Comparison of ENCODE assay signal across 1 cellular context in the genomic region with DNA sequence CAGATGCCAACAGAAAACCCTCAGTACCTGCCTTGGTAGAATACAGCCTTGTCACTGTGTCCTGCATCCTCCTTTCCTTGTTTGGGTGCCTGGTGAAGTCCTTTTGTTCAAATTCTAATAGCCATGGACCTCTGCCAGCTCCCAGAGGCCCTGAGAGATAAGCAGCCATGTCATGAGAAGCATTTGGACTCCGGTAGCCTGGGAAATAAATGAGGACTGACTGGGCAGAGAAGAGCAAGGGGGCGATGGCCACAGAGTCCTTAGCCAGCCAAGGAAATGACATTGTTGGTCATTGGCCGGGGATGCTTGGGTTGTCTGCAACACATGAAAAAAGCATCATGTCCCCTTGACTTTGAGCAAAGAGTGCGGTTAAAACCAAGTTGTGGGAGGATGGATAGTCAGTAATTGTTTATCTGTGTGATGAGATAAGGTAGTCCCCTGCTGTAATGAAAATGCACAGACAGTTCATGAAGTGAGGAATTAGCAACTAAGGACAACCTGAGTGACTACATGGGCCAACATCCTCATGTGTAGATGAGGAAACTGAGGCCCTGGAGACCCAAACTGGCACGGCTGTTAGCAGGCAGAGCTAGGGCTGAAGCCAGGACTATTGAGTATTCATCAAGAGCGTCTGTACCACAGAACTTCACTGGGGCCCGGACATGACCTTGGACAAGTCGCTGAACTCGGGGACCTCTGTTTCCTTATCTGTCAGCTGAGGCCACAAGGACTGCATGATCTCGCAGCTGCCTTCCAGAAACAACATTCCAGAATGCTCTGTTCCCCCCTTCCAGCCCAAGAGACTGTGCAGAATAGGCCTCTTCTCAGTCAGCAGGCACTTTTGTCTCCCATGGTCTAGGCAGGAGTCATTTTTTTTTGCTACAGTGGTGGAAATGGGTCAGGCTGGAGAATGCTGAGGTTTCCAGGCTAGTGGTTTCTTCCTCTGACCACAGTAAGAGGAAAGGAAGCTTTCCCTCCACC.
TF ChIP-seq lines count a peak whose summit lies in the region.

No MANE protein-coding gene starts in this region.

TF ChIP-seq in K562, 482 proteins besides CTCF, POLR2A, EP300 and RAD21 (continued from another document and continues in another):
- TF ChIP-seq, protein P1, sequence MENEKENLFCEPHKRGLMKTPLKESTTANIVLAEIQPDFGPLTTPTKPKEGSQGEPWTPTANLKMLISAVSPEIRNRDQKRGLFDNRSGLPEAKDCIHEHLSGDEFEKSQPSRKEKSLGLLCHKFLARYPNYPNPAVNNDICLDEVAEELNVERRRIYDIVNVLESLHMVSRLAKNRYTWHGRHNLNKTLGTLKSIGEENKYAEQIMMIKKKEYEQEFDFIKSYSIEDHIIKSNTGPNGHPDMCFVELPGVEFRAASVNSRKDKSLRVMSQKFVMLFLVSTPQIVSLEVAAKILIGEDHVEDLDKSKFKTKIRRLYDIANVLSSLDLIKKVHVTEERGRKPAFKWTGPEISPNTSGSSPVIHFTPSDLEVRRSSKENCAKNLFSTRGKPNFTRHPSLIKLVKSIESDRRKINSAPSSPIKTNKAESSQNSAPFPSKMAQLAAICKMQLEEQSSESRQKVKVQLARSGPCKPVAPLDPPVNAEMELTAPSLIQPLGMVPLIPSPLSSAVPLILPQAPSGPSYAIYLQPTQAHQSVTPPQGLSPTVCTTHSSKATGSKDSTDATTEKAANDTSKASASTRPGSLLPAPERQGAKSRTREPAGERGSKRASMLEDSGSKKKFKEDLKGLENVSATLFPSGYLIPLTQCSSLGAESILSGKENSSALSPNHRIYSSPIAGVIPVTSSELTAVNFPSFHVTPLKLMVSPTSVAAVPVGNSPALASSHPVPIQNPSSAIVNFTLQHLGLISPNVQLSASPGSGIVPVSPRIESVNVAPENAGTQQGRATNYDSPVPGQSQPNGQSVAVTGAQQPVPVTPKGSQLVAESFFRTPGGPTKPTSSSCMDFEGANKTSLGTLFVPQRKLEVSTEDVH (IDR thresholded peaks at IDR 0.05; ENCODE audit: low read depth, partially characterized antibody): no peak
- TF ChIP-seq FOXP1 (CRISPR knock-in tag; IDR thresholded peaks at IDR 0.05) (no peak), MAZ (CRISPR knock-in tag; conservative IDR thresholded peaks at IDR 0.05 in 1 of 2, IDR thresholded peaks at IDR 0.05 in 1 of 2) (peak in 1 of 2 experiments; percentile 7; a peak in 1 of 4 replicates), ETV6 (IDR thresholded peaks at IDR 0.05; ENCODE audit: borderline replicate concordance in 1 of 2, low read depth in 2 of 2, low read length in 1 of 2) (no peak), ETV6 (CRISPR knock-in tag; IDR thresholded peaks at IDR 0.05; ENCODE audit: borderline replicate concordance) (no peak), ZNF830 (CRISPR knock-in tag; IDR thresholded peaks at IDR 0.05) (no peak), CCAR2 (IDR thresholded peaks at IDR 0.05; ENCODE audit: low read depth, low read length) (no peak), FOXK1 (CRISPR knock-in tag; IDR thresholded peaks at IDR 0.05; ENCODE audit: borderline replicate concordance) (no peak), ZNF76 (CRISPR knock-in tag; IDR thresholded peaks at IDR 0.05; ENCODE audit: borderline replicate concordance) (no peak), NRF1 (conservative IDR thresholded peaks at IDR 0.05 in 1 of 2, IDR thresholded peaks at IDR 0.05 in 1 of 2) (no peak), ADNP (tag; IDR thresholded peaks at IDR 0.05) (no peak), SIX5 (IDR thresholded peaks at IDR 0.05; ENCODE audit: borderline replicate concordance in 1 of 2, insufficient read depth in 1 of 2, low read depth in 1 of 2, low read length in 2 of 2) (no peak), ZNF507 (tag; conservative IDR thresholded peaks at IDR 0.05) (no peak), BRD4 (IDR thresholded peaks at IDR 0.05) (no peak), MEIS2 (IDR thresholded peaks at IDR 0.05; ENCODE audit: partially characterized antibody) (peak; percentile 29), DDX20 (tag; IDR thresholded peaks at IDR 0.05; ENCODE audit: low read depth) (no peak), POLR2AphosphoS2 (IDR thresholded peaks at IDR 0.05; ENCODE audit: low read length) (no peak), ZNF77 (CRISPR knock-in tag; IDR thresholded peaks at IDR 0.05) (no peak), ZSCAN29 (IDR thresholded peaks at IDR 0.05) (no peak), ZC3H4 (CRISPR knock-in tag; IDR thresholded peaks at IDR 0.05; ENCODE audit: borderline replicate concordance) (no peak), POLR2G (IDR thresholded peaks at IDR 0.05; ENCODE audit: low read depth, low read length) (no peak), ZNF41 (CRISPR knock-in tag; conservative IDR thresholded peaks at IDR 0.05) (no peak), FOSL1 (tag; conservative IDR thresholded peaks at IDR 0.05) (0 out of 2 replicates have a peak, but pooled peaks have one; percentile 31), GTF2E2 (tag; IDR thresholded peaks at IDR 0.05) (no peak), TCF7 (IDR thresholded peaks at IDR 0.05; ENCODE audit: borderline replicate concordance) (no peak), ARID1B (IDR thresholded peaks at IDR 0.05) (peak; percentile 72), BHLHE40 (IDR thresholded peaks at IDR 0.05; ENCODE audit: low read length) (no peak), TEAD4 (IDR thresholded peaks at IDR 0.05; ENCODE audit: low read length) (peak; percentile 69; the same call in 1 of the 2 replicates), TEAD4 (CRISPR knock-in tag; IDR thresholded peaks at IDR 0.05; ENCODE audit: borderline replicate concordance) (no peak), TAL1 (IDR thresholded peaks at IDR 0.05) (peak; percentile 67), ZNF133 (CRISPR knock-in tag; IDR thresholded peaks at IDR 0.05) (no peak)
- TF ChIP-seq, protein P2, sequence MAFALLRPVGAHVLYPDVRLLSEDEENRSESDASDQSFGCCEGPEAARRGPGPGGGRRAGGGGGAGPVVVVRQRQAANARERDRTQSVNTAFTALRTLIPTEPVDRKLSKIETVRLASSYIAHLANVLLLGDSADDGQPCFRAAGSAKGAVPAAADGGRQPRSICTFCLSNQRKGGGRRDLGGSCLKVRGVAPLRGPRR (CRISPR knock-in tag; IDR thresholded peaks at IDR 0.05): no peak
- TF ChIP-seq, protein P3, sequence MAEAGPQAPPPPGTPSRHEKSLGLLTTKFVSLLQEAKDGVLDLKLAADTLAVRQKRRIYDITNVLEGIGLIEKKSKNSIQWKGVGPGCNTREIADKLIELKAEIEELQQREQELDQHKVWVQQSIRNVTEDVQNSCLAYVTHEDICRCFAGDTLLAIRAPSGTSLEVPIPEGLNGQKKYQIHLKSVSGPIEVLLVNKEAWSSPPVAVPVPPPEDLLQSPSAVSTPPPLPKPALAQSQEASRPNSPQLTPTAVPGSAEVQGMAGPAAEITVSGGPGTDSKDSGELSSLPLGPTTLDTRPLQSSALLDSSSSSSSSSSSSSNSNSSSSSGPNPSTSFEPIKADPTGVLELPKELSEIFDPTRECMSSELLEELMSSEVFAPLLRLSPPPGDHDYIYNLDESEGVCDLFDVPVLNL (CRISPR knock-in tag; IDR thresholded peaks at IDR 0.05; ENCODE audit: low read depth): no peak
- TF ChIP-seq, protein P4, sequence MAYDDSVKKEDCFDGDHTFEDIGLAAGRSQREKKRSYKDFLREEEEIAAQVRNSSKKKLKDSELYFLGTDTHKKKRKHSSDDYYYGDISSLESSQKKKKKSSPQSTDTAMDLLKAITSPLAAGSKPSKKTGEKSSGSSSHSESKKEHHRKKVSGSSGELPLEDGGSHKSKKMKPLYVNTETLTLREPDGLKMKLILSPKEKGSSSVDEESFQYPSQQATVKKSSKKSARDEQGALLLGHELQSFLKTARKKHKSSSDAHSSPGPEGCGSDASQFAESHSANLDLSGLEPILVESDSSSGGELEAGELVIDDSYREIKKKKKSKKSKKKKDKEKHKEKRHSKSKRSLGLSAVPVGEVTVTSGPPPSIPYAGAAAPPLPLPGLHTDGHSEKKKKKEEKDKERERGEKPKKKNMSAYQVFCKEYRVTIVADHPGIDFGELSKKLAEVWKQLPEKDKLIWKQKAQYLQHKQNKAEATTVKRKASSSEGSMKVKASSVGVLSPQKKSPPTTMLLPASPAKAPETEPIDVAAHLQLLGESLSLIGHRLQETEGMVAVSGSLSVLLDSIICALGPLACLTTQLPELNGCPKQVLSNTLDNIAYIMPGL (CRISPR knock-in tag; IDR thresholded peaks at IDR 0.05): no peak
- TF ChIP-seq, protein P5, sequence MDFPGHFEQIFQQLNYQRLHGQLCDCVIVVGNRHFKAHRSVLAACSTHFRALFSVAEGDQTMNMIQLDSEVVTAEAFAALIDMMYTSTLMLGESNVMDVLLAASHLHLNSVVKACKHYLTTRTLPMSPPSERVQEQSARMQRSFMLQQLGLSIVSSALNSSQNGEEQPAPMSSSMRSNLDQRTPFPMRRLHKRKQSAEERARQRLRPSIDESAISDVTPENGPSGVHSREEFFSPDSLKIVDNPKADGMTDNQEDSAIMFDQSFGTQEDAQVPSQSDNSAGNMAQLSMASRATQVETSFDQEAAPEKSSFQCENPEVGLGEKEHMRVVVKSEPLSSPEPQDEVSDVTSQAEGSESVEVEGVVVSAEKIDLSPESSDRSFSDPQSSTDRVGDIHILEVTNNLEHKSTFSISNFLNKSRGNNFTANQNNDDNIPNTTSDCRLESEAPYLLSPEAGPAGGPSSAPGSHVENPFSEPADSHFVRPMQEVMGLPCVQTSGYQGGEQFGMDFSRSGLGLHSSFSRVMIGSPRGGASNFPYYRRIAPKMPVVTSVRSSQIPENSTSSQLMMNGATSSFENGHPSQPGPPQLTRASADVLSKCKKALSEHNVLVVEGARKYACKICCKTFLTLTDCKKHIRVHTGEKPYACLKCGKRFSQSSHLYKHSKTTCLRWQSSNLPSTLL (IDR thresholded peaks at IDR 0.05): no peak
- TF ChIP-seq, protein P6, sequence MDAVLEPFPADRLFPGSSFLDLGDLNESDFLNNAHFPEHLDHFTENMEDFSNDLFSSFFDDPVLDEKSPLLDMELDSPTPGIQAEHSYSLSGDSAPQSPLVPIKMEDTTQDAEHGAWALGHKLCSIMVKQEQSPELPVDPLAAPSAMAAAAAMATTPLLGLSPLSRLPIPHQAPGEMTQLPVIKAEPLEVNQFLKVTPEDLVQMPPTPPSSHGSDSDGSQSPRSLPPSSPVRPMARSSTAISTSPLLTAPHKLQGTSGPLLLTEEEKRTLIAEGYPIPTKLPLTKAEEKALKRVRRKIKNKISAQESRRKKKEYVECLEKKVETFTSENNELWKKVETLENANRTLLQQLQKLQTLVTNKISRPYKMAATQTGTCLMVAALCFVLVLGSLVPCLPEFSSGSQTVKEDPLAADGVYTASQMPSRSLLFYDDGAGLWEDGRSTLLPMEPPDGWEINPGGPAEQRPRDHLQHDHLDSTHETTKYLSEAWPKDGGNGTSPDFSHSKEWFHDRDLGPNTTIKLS (IDR thresholded peaks at IDR 0.05; ENCODE audit: borderline replicate concordance, low read depth): no peak
- TF ChIP-seq, protein P7, sequence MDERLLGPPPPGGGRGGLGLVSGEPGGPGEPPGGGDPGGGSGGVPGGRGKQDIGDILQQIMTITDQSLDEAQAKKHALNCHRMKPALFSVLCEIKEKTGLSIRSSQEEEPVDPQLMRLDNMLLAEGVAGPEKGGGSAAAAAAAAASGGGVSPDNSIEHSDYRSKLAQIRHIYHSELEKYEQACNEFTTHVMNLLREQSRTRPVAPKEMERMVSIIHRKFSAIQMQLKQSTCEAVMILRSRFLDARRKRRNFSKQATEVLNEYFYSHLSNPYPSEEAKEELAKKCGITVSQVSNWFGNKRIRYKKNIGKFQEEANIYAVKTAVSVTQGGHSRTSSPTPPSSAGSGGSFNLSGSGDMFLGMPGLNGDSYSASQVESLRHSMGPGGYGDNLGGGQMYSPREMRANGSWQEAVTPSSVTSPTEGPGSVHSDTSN (CRISPR knock-in tag; IDR thresholded peaks at IDR 0.05; ENCODE audit: low read depth): no peak
- TF ChIP-seq, protein P7 (tag; conservative IDR thresholded peaks at IDR 0.05; ENCODE audit: low read depth): peak; percentile 49; the same call in 1 of the 2 replicates
- TF ChIP-seq, protein P8, sequence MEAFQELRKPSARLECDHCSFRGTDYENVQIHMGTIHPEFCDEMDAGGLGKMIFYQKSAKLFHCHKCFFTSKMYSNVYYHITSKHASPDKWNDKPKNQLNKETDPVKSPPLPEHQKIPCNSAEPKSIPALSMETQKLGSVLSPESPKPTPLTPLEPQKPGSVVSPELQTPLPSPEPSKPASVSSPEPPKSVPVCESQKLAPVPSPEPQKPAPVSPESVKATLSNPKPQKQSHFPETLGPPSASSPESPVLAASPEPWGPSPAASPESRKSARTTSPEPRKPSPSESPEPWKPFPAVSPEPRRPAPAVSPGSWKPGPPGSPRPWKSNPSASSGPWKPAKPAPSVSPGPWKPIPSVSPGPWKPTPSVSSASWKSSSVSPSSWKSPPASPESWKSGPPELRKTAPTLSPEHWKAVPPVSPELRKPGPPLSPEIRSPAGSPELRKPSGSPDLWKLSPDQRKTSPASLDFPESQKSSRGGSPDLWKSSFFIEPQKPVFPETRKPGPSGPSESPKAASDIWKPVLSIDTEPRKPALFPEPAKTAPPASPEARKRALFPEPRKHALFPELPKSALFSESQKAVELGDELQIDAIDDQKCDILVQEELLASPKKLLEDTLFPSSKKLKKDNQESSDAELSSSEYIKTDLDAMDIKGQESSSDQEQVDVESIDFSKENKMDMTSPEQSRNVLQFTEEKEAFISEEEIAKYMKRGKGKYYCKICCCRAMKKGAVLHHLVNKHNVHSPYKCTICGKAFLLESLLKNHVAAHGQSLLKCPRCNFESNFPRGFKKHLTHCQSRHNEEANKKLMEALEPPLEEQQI (IDR thresholded peaks at IDR 0.05): no peak
